ENCODE assay signal across 13 cellular contexts in the genomic region with DNA sequence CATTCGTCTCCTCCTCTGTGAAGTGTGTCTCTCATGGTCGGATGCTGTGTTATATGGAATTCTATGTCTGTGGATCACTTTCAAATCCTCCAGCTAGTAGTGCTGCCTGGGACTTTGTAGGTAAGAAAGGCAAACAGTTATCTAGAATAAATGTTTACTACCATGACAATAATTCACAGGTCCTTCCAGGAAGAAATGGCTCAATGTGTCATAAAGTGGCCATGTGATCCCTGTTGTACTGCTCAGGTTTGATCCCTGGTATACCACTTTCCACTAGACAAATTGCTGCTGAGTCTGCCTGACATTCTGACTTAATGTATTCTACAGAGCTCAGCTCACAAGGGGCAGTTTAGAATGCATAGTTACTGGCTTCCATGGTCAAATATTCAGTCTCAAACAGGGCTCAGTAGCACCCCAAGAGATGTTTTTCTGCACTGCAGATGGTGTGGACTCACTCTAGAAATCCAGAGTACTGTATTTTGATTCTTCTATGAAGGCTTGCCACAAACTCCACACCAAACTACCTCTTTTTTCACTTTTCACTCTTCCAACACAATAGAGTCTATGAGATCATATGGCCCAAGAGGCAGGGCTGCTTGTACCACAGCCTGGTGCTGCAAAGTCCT. TPM values are rescaled to one million over a fixed set of nuclear protein-coding genes. Genes with fewer than 3 reads are reported as not detected.
A peak's percentile ranks its signal among the peaks of the same experiment; 100 is the strongest.
DNase-seq lines count a peak whose midpoint lies in the region; ATAC-seq and TF ChIP-seq lines count a peak whose summit lies in the region.
"Had no signal": no experiment of that assay in that cellular context is flagged by ENCODE, and none has a peak within 500 bp of the region (broad histone marks: within the 10 kb centered on the region; RNA-seq: fewer than 3 reads in every experiment).

No MANE protein-coding gene starts in this region.

- ATAC-seq in GM21390 (IDR thresholded peaks at IDR 0.05; ENCODE audit: unreplicated experiment), result peak; percentile 72
- ATAC-seq in left colon, result peak; percentile 98

- H3K4me3 ChIP-seq in dorsolateral prefrontal cortex, result no peak overlapping the region

- no peaks in the 10 kb centered on the region for H3K9me3 ChIP-seq in KOPT-K1 (ENCODE audit: insufficient read depth, low read length, poor library complexity, severe bottlenecking)

- peak overlapping the region; percentile 98 for H3K27ac ChIP-seq in KOPT-K1 (ENCODE audit: low read depth, low read length, poor library complexity, severe bottlenecking)
- no peak overlapping the region for H3K27ac ChIP-seq in dorsolateral prefrontal cortex
- H3K27ac ChIP-seq: VCaP had no signal

- H3K36me3 ChIP-seq in KOPT-K1 (ENCODE audit: insufficient read depth, low read length), result no peaks in the 10 kb centered on the region; the same call in 1 of the 2 replicates

- TF ChIP-seq CTCF in GM12873 (IDR thresholded peaks at IDR 0.05; ENCODE audit: insufficient read depth, low read depth, low read length, missing control alignments) (peak; percentile 46), dorsolateral prefrontal cortex (IDR thresholded peaks at IDR 0.05 in 54 of 56, conservative IDR thresholded peaks at IDR 0.05 in 2 of 56; ENCODE audit: low read depth in 1 of 56, partially characterized antibody in 56 of 56) (no peak)

- intact Hi-C loops in left colon (cut with DNase I, micrococcal nuclease) (no loop called here), dorsolateral prefrontal cortex (cut with DNase I) (no loop called here)

- DNase-seq in left colon (no peak), NCI-H226 (no peak), globus pallidus (ENCODE audit: low spot score) (no peak), NCI-H1417 (lab: John Stamatoyannopoulos, UW) (no peak), dorsolateral prefrontal cortex (no peak)
- DNase-seq: caudate nucleus, IMR-90, NCI-H2171 treated with DMSO at 0.1 percent for 48 hours had no signal

- no peaks in the 10 kb centered on the region for H3K27me3 ChIP-seq in dorsolateral prefrontal cortex

RNA-seq across cellular contexts. Expression of gene TSHR, which starts 21.8 kb away (rescaled TPM):
- total RNA-seq in left colon (under 1 TPM in 1 of 2 donors, not detected in 1; 0.22 TPM), dorsolateral prefrontal cortex (under 1 TPM in 22 of 120 experiments, not detected in 98; 0.10 to 0.81 (median 0.35) TPM)
- total RNA-seq: IMR-90, RPMI7951 had no signal

RNA-seq across cellular contexts. Expression of gene CEP128, which starts 35.7 kb away (rescaled TPM):
- total RNA-seq in left colon (1 to 10 TPM; 2.7 to 5.6 TPM), dorsolateral prefrontal cortex (10 to 100 TPM in 90 of 120 experiments, 1 to 10 TPM in 30; 5.2 to 21.4 (median 13.1) TPM)
